1 cellular context compared by ENCODE assay signal in the genomic region with DNA sequence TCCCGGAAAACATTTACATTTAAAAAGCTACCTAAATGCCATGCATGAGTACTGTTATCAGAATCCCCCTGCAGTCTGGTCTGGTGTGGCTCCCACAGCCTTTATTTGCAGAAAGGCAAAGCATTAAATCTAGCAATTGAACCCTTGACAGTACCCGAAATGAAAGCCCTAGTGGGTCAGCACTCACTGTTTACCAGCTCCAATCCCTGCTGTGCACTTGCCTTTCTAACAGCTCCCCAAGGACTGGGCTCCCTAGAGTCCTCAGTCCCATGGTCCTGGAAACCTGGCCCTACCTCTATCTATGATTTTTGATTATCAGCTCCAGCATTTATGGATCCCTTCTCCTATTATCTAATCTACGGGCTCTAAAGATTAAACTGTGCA.
TF ChIP-seq lines count a peak whose summit lies in the region.

No MANE protein-coding gene starts in this region.

TF ChIP-seq in HepG2, 621 proteins besides CTCF, POLR2A, EP300 and RAD21:
- TF ChIP-seq ISL2 (CRISPR knock-in tag; IDR thresholded peaks at IDR 0.05) (no peak), ZC3H13 (CRISPR knock-in tag; IDR thresholded peaks at IDR 0.05) (no peak), ZNF12 (CRISPR knock-in tag; IDR thresholded peaks at IDR 0.05) (0 out of 2 replicates have a peak, but pooled peaks have one; percentile 3), RNF2 (conservative IDR thresholded peaks at IDR 0.05; ENCODE audit: low read depth) (no peak), KLF13 (CRISPR knock-in tag; IDR thresholded peaks at IDR 0.05) (no peak), CHD4 (IDR thresholded peaks at IDR 0.05; ENCODE audit: borderline replicate concordance, low read length) (0 out of 2 replicates have a peak, but pooled peaks have one; percentile 8), ZBTB38 (CRISPR knock-in tag; IDR thresholded peaks at IDR 0.05) (no peak), ZNF605 (CRISPR knock-in tag; IDR thresholded peaks at IDR 0.05) (0 out of 2 replicates have a peak, but pooled peaks have one; percentile 1), ZNF451 (CRISPR knock-in tag; IDR thresholded peaks at IDR 0.05) (no peak), TCF7L2 (IDR thresholded peaks at IDR 0.05; ENCODE audit: low read depth, low read length) (no peak), BRD4 (CRISPR knock-in tag; IDR thresholded peaks at IDR 0.05) (no peak), FOSL2 (CRISPR knock-in tag; IDR thresholded peaks at IDR 0.05) (no peak)
- TF ChIP-seq, protein P1, sequence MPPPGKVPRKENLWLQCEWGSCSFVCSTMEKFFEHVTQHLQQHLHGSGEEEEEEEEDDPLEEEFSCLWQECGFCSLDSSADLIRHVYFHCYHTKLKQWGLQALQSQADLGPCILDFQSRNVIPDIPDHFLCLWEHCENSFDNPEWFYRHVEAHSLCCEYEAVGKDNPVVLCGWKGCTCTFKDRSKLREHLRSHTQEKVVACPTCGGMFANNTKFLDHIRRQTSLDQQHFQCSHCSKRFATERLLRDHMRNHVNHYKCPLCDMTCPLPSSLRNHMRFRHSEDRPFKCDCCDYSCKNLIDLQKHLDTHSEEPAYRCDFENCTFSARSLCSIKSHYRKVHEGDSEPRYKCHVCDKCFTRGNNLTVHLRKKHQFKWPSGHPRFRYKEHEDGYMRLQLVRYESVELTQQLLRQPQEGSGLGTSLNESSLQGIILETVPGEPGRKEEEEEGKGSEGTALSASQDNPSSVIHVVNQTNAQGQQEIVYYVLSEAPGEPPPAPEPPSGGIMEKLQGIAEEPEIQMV (CRISPR knock-in tag; IDR thresholded peaks at IDR 0.05; ENCODE audit: low read depth) = no peak
- TF ChIP-seq, protein P2, sequence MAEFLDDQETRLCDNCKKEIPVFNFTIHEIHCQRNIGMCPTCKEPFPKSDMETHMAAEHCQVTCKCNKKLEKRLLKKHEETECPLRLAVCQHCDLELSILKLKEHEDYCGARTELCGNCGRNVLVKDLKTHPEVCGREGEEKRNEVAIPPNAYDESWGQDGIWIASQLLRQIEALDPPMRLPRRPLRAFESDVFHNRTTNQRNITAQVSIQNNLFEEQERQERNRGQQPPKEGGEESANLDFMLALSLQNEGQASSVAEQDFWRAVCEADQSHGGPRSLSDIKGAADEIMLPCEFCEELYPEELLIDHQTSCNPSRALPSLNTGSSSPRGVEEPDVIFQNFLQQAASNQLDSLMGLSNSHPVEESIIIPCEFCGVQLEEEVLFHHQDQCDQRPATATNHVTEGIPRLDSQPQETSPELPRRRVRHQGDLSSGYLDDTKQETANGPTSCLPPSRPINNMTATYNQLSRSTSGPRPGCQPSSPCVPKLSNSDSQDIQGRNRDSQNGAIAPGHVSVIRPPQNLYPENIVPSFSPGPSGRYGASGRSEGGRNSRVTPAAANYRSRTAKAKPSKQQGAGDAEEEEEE (CRISPR knock-in tag; IDR thresholded peaks at IDR 0.05; ENCODE audit: borderline replicate concordance) = 0 out of 2 replicates have a peak, but pooled peaks have one; percentile 14
